ENCODE assay signal across 10 cellular contexts in the genomic region with DNA sequence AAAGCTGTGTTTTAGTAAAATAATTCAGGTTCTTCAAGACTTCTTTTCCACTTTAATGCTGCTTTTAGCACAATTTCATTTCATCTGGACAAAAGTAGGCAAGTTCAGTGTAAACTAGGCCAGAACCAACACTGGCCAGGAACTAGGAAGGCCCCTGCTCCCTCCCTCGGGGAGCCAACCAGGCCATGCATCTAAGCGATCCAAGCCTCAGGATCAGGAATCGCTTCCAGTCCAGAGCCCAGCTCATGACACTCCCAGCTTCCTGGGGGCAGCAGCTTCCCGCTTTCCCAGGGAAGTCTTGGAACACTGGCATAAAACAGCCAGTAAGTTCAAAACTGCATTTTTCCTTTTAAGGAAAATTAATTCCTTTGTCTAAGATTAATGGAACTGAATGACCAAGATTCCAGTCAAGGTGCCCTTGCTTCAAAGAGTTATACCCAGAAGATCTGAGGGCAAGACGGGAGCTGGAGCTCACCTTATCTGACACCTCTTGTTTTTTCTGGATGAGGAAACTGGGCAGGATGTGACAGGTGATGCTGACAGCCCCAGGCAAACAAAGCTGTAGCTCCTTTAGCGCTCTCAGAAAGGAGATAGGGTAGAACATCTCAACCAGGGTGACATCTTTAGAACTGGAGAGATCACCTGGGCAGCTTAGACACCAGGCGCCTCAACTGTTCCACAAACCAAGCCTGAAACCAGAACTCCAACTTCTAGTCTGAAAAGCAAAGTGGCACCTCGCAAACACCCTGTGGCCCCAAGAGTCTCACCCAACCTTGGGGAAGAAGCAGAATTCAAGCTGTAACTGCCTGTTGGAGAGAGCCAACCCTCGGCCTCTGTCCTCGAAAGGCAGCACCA.
A peak's percentile ranks its signal among the peaks of the same experiment; 100 is the strongest.
DNase-seq lines count a peak whose midpoint lies in the region; ATAC-seq and TF ChIP-seq lines count a peak whose summit lies in the region.
"Had no signal": no experiment of that assay in that cellular context is flagged by ENCODE, and none has a peak within 500 bp of the region (broad histone marks: within the 10 kb centered on the region; RNA-seq: fewer than 3 reads in every experiment).

No MANE protein-coding gene starts in this region.

- H3K36me3 ChIP-seq in adipocyte (ENCODE audit: control insufficient read depth, insufficient read depth, low read length, severe bottlenecking): no peaks in the 10 kb centered on the region
- peaks cover 0 to 13% (median 0%) of the 10 kb centered on the region in 4 donors for H3K36me3 ChIP-seq in upper lobe of left lung

- H3K9me3 ChIP-seq in adipocyte (ENCODE audit: control insufficient read depth, low read length) (no peaks in the 10 kb centered on the region), upper lobe of left lung (no peaks in the 10 kb centered on the region)

- DNase-seq in activated naive CD4-positive, alpha-beta T cell treated with anti-CD3 and anti-CD28 coated beads for 36 hours: peak; percentile 26
- DNase-seq in activated naive CD4-positive, alpha-beta T cell (lab: John Stamatoyannopoulos, UW): no peak
- DNase-seq in adipocyte (ENCODE audit: low read depth) (no peak), naive B cell (no peak), upper lobe of left lung (no peak), superior temporal gyrus (ENCODE audit: extremely low spot score) (no peak), COLO668 (lab: John Stamatoyannopoulos, UW; ENCODE audit: unreplicated experiment) (no peak), dermis blood vessel endothelial cell (no peak)
- DNase-seq: NCI-H524 had no signal

- intact Hi-C loops in activated naive CD4-positive, alpha-beta T cell treated with anti-CD3 and anti-CD28 coated beads for 36 hours (cut with micrococcal nuclease): no loop called here

- H3K36me3 Mint-ChIP-seq in activated naive CD4-positive, alpha-beta T cell treated with anti-CD3 and anti-CD28 coated beads for 36 hours (ENCODE audit: low read depth): no peaks in the 10 kb centered on the region
- H3K36me3 Mint-ChIP-seq in naive B cell: no peaks in the 10 kb centered on the region

- peaks cover 33% of the 10 kb centered on the region for H3K4me1 ChIP-seq in adipocyte (ENCODE audit: control insufficient read depth, insufficient read depth, low read length)
- H3K4me1 ChIP-seq in upper lobe of left lung: peaks cover 60 to 88% (median 65%) of the 10 kb centered on the region in 4 donors

- H3K27ac ChIP-seq in upper lobe of left lung: peak overlapping the region in 3 of 4 donors; percentile 0 to 77 (median 69)

- no peak overlapping the region for H3K4me3 Mint-ChIP-seq in activated naive CD4-positive, alpha-beta T cell treated with anti-CD3 and anti-CD28 coated beads for 36 hours
- H3K4me3 Mint-ChIP-seq in naive B cell: no peak overlapping the region

- no peak for TF ChIP-seq POLR2A in upper lobe of left lung (IDR thresholded peaks at IDR 0.05)

- CTCF ChIA-PET in activated naive CD4-positive, alpha-beta T cell treated with anti-CD3 and anti-CD28 coated beads for 36 hours (lab: Charles Lee): interaction anchor here (0.7 to 4.9 kb wide), 7 partner anchors 10 to 47 kb away, joined by 3 to 45 read pairs (median 4); a partner anchor contains a TSS

- H3K27ac Mint-ChIP-seq in activated naive CD4-positive, alpha-beta T cell treated with anti-CD3 and anti-CD28 coated beads for 36 hours: peak overlapping the region; percentile 66
- peak overlapping the region; percentile 9 to 99 (median 83) for H3K27ac Mint-ChIP-seq in naive B cell

- no peaks in the 10 kb centered on the region for H3K27me3 Mint-ChIP-seq in activated naive CD4-positive, alpha-beta T cell treated with anti-CD3 and anti-CD28 coated beads for 36 hours (ENCODE audit: low read depth)
- no peaks in the 10 kb centered on the region for H3K27me3 Mint-ChIP-seq in naive B cell

- H3K4me3 ChIP-seq in adipocyte (ENCODE audit: low read length) (no peak overlapping the region), upper lobe of left lung (no peak overlapping the region)

- H3K27me3 ChIP-seq in adipocyte (replicated peaks; ENCODE audit: control insufficient read depth, insufficient read depth, low read length): no peaks in the 10 kb centered on the region
- no peaks in the 10 kb centered on the region for H3K27me3 ChIP-seq in upper lobe of left lung

- peaks cover 74% of the 10 kb centered on the region for H3K4me1 Mint-ChIP-seq in activated naive CD4-positive, alpha-beta T cell treated with anti-CD3 and anti-CD28 coated beads for 36 hours (ENCODE audit: low read depth)
- H3K4me1 Mint-ChIP-seq in naive B cell: peaks cover 68 to 92% (median 79%) of the 10 kb centered on the region in 3 donors

- WGBS in upper lobe of left lung, 2 donors: 82 to 89% methylated on average over 10 of the region's 10 CpGs

- H3K9me3 Mint-ChIP-seq in activated naive CD4-positive, alpha-beta T cell treated with anti-CD3 and anti-CD28 coated beads for 36 hours: no peaks in the 10 kb centered on the region
- no peaks in the 10 kb centered on the region for H3K9me3 Mint-ChIP-seq in naive B cell
- H3K9me3 Mint-ChIP-seq: activated naive CD4-positive, alpha-beta T cell treated with anti-CD3 and anti-CD28 coated beads, Interleukin-2, amount 50 U/mL, for 72 hours had no signal

- ATAC-seq in naive B cell (ENCODE audit: low read depth in 2 of 2): no peak
- no peak for ATAC-seq in upper lobe of left lung (ENCODE audit: low FRiP score in 2 of 2)
- ATAC-seq: activated naive CD4-positive, alpha-beta T cell treated with anti-CD3 and anti-CD28 coated beads, Interleukin-2, amount 50 U/mL, for 72 hours had no signal

- peak overlapping the region; percentile 9 for H3K9ac ChIP-seq in adipocyte (ENCODE audit: low read length)

- TF ChIP-seq EP300 in upper lobe of left lung (IDR thresholded peaks at IDR 0.05): no peak

- TF ChIP-seq CTCF in upper lobe of left lung (IDR thresholded peaks at IDR 0.05): no peak
